ENCODE assay signal across 1 cellular context in the genomic region with DNA sequence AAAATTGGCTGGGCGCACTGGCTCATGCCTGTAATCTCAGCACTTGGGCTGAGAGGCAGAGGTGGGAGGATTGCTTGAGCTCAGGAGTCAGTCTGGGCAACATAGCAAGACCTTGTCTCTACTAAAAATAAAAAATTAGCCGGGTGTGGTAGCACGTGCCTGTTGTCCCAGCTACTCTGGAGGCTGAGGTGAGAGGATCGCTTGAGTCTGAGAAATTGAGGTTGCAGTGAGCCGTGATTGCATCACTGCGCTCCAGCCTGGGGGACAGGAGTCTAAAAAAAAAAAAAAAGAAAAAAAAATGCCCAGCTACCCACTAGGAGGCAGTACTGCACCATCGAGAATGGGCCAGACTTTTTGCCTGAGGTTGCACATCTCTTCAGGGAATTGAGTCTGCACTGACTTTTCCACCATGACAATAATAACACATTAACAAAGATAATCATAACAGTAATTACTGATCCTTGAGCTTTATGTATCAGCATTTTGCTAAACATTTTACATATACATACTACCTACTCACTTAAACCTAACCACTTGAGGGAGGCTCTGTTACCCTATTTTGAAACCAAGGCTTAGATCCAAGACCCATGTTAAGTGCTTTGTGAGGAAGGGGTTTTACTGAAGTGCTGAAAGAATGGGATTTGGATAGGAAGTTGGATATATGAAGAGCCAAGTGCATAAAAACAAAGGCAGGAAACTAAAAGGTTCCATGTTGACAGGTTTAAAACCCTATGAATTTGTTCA.
TF ChIP-seq lines count a peak whose summit lies in the region.

No MANE protein-coding gene starts in this region.

TF ChIP-seq in K562, 482 proteins besides CTCF, POLR2A, EP300 and RAD21 (continued from another document and continues in another):
- TF ChIP-seq MITF (IDR thresholded peaks at IDR 0.05) = no peak
- TF ChIP-seq, protein P1, sequence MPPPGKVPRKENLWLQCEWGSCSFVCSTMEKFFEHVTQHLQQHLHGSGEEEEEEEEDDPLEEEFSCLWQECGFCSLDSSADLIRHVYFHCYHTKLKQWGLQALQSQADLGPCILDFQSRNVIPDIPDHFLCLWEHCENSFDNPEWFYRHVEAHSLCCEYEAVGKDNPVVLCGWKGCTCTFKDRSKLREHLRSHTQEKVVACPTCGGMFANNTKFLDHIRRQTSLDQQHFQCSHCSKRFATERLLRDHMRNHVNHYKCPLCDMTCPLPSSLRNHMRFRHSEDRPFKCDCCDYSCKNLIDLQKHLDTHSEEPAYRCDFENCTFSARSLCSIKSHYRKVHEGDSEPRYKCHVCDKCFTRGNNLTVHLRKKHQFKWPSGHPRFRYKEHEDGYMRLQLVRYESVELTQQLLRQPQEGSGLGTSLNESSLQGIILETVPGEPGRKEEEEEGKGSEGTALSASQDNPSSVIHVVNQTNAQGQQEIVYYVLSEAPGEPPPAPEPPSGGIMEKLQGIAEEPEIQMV (tag; conservative IDR thresholded peaks at IDR 0.05; ENCODE audit: low read depth) = no peak
- TF ChIP-seq SRSF7 (optimal IDR thresholded peaks at IDR 0.05; ENCODE audit: low read depth, low read length) = no peak
- no peak for TF ChIP-seq ZNF324 (CRISPR knock-in tag; IDR thresholded peaks at IDR 0.05)
- TF ChIP-seq TOE1 (IDR thresholded peaks at IDR 0.05; ENCODE audit: borderline replicate concordance) = 0 out of 2 replicates have a peak, but pooled peaks have one; percentile 26
- no peak for TF ChIP-seq TOE1 (CRISPR knock-in tag; IDR thresholded peaks at IDR 0.05; ENCODE audit: borderline replicate concordance, low read depth)
- TF ChIP-seq LCOR (CRISPR knock-in tag; IDR thresholded peaks at IDR 0.05) = peak; percentile 45; the same call in 1 of the 2 replicates
- TF ChIP-seq ZZZ3 (IDR thresholded peaks at IDR 0.05) = no peak
- no peak for TF ChIP-seq CBX5 (IDR thresholded peaks at IDR 0.05; ENCODE audit: borderline replicate concordance, low read depth)
- no peak for TF ChIP-seq HEY1 (CRISPR knock-in tag; IDR thresholded peaks at IDR 0.05; ENCODE audit: borderline replicate concordance)
- no peak for TF ChIP-seq CBX3 (IDR thresholded peaks at IDR 0.05; ENCODE audit: borderline replicate concordance in 1 of 2, low read length in 2 of 2)
- TF ChIP-seq ATF1 (CRISPR knock-in tag; IDR thresholded peaks at IDR 0.05) = no peak
- no peak for TF ChIP-seq ATF1 (tag; IDR thresholded peaks at IDR 0.05)
- TF ChIP-seq PREB (CRISPR knock-in tag; IDR thresholded peaks at IDR 0.05) = no peak
- TF ChIP-seq PRDM10 (IDR thresholded peaks at IDR 0.05; ENCODE audit: partially characterized antibody) = no peak
- TF ChIP-seq KAT2B (IDR thresholded peaks at IDR 0.05; ENCODE audit: low read depth, low read length) = no peak
- TF ChIP-seq ESRRA (IDR thresholded peaks at IDR 0.05; ENCODE audit: borderline replicate concordance, low read depth) = no peak
- TF ChIP-seq PHF21A (IDR thresholded peaks at IDR 0.05; ENCODE audit: borderline replicate concordance, low read depth) = peak; percentile 67; the same call in 1 of the 2 replicates
- no peak for TF ChIP-seq SAFB2 (IDR thresholded peaks at IDR 0.05; ENCODE audit: borderline replicate concordance, low read depth, low read length, severe bottlenecking)
- TF ChIP-seq SIRT6 (IDR thresholded peaks at IDR 0.05; ENCODE audit: low read depth, low read length) = no peak
- no peak for TF ChIP-seq PTRF (tag; IDR thresholded peaks at IDR 0.05)
- TF ChIP-seq KDM2B (CRISPR knock-in tag; IDR thresholded peaks at IDR 0.05) = no peak
- no peak for TF ChIP-seq MTA3 (IDR thresholded peaks at IDR 0.05; ENCODE audit: borderline replicate concordance)
- TF ChIP-seq, protein P2, sequence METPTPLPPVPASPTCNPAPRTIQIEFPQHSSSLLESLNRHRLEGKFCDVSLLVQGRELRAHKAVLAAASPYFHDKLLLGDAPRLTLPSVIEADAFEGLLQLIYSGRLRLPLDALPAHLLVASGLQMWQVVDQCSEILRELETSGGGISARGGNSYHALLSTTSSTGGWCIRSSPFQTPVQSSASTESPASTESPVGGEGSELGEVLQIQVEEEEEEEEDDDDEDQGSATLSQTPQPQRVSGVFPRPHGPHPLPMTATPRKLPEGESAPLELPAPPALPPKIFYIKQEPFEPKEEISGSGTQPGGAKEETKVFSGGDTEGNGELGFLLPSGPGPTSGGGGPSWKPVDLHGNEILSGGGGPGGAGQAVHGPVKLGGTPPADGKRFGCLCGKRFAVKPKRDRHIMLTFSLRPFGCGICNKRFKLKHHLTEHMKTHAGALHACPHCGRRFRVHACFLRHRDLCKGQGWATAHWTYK (CRISPR knock-in tag; IDR thresholded peaks at IDR 0.05) = no peak
- TF ChIP-seq, protein P3, sequence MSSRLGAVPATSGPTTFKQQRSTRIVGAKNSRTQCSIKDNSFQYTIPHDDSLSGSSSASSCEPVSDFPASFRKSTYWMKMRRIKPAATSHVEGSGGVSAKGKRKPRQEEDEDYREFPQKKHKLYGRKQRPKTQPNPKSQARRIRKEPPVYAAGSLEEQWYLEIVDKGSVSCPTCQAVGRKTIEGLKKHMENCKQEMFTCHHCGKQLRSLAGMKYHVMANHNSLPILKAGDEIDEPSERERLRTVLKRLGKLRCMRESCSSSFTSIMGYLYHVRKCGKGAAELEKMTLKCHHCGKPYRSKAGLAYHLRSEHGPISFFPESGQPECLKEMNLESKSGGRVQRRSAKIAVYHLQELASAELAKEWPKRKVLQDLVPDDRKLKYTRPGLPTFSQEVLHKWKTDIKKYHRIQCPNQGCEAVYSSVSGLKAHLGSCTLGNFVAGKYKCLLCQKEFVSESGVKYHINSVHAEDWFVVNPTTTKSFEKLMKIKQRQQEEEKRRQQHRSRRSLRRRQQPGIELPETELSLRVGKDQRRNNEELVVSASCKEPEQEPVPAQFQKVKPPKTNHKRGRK (tag; IDR thresholded peaks at IDR 0.05) = no peak
- TF ChIP-seq ZNF184 (CRISPR knock-in tag; IDR thresholded peaks at IDR 0.05) = no peak
- TF ChIP-seq ZBTB34 (CRISPR knock-in tag; IDR thresholded peaks at IDR 0.05) = no peak
- no peak for TF ChIP-seq ELF1 (tag; IDR thresholded peaks at IDR 0.05)
- TF ChIP-seq MAZ (CRISPR knock-in tag; conservative IDR thresholded peaks at IDR 0.05 in 1 of 2, IDR thresholded peaks at IDR 0.05 in 1 of 2) = peak in 1 of 2 experiments; percentile 64; a peak in 1 of 4 replicates
- no peak for TF ChIP-seq ERF (CRISPR knock-in tag; IDR thresholded peaks at IDR 0.05)
- TF ChIP-seq IRF2 (CRISPR knock-in tag; IDR thresholded peaks at IDR 0.05) = no peak
- TF ChIP-seq CBX1 (IDR thresholded peaks at IDR 0.05; ENCODE audit: low read depth) = no peak
- no peak for TF ChIP-seq U2AF2 (optimal IDR thresholded peaks at IDR 0.05; ENCODE audit: low read depth, low read length)
- TF ChIP-seq ZNF589 (CRISPR knock-in tag; IDR thresholded peaks at IDR 0.05; ENCODE audit: low read depth) = 0 out of 2 replicates have a peak, but pooled peaks have one; percentile 43
- peak; percentile 37; the same call in 1 of the 2 replicates for TF ChIP-seq EP400 (IDR thresholded peaks at IDR 0.05)
- no peak for TF ChIP-seq HDAC6 (IDR thresholded peaks at IDR 0.05; ENCODE audit: low read depth, low read length)
- TF ChIP-seq PHB (CRISPR knock-in tag; IDR thresholded peaks at IDR 0.05) = no peak
- TF ChIP-seq BRCA1 (IDR thresholded peaks at IDR 0.05) = no peak
- no peak for TF ChIP-seq BRCA1 (CRISPR knock-in tag; IDR thresholded peaks at IDR 0.05)
- TF ChIP-seq, protein P4, sequence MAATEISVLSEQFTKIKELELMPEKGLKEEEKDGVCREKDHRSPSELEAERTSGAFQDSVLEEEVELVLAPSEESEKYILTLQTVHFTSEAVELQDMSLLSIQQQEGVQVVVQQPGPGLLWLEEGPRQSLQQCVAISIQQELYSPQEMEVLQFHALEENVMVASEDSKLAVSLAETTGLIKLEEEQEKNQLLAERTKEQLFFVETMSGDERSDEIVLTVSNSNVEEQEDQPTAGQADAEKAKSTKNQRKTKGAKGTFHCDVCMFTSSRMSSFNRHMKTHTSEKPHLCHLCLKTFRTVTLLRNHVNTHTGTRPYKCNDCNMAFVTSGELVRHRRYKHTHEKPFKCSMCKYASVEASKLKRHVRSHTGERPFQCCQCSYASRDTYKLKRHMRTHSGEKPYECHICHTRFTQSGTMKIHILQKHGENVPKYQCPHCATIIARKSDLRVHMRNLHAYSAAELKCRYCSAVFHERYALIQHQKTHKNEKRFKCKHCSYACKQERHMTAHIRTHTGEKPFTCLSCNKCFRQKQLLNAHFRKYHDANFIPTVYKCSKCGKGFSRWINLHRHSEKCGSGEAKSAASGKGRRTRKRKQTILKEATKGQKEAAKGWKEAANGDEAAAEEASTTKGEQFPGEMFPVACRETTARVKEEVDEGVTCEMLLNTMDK (IDR thresholded peaks at IDR 0.05; ENCODE audit: borderline replicate concordance, insufficient read depth, low read depth, low read length, poor library complexity, severe bottlenecking) = peak; percentile 16
- peak; percentile 91 for TF ChIP-seq ZNF239 (CRISPR knock-in tag; IDR thresholded peaks at IDR 0.05)
- TF ChIP-seq ZNF384 (IDR thresholded peaks at IDR 0.05; ENCODE audit: low read depth, low read length) = peak; percentile 100
- peak; percentile 51 for TF ChIP-seq SMAD4 (CRISPR knock-in tag; conservative IDR thresholded peaks at IDR 0.05)
- TF ChIP-seq, protein P5, sequence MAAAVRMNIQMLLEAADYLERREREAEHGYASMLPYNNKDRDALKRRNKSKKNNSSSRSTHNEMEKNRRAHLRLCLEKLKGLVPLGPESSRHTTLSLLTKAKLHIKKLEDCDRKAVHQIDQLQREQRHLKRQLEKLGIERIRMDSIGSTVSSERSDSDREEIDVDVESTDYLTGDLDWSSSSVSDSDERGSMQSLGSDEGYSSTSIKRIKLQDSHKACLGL (CRISPR knock-in tag; IDR thresholded peaks at IDR 0.05; ENCODE audit: borderline replicate concordance, poor library complexity, severe bottlenecking) = no peak
- TF ChIP-seq BMI1 (IDR thresholded peaks at IDR 0.05; ENCODE audit: low read length) = no peak
- TF ChIP-seq KHSRP (IDR thresholded peaks at IDR 0.05) = no peak
- TF ChIP-seq SMARCA5 (IDR thresholded peaks at IDR 0.05) = peak; percentile 43; the same call in 1 of the 2 replicates
- TF ChIP-seq, protein P6, sequence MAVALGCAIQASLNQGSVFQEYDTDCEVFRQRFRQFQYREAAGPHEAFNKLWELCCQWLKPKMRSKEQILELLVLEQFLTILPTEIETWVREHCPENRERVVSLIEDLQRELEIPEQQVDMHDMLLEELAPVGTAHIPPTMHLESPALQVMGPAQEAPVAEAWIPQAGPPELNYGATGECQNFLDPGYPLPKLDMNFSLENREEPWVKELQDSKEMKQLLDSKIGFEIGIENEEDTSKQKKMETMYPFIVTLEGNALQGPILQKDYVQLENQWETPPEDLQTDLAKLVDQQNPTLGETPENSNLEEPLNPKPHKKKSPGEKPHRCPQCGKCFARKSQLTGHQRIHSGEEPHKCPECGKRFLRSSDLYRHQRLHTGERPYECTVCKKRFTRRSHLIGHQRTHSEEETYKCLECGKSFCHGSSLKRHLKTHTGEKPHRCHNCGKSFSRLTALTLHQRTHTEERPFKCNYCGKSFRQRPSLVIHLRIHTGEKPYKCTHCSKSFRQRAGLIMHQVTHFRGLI (CRISPR knock-in tag; IDR thresholded peaks at IDR 0.05) = no peak
- TF ChIP-seq MEIS2 (IDR thresholded peaks at IDR 0.05; ENCODE audit: partially characterized antibody) = no peak
- TF ChIP-seq MYNN (IDR thresholded peaks at IDR 0.05) = no peak
- no peak for TF ChIP-seq MYNN (CRISPR knock-in tag; IDR thresholded peaks at IDR 0.05)
